ENCODE assay signal across 7 cellular contexts in genomic region chr1:45523516-45523915, GRCh38. TPM values are rescaled to one million over a fixed set of nuclear protein-coding genes. Genes with fewer than 3 reads are reported as not detected.
DNase-seq lines count a peak whose midpoint lies in the region; TF ChIP-seq lines count a peak whose summit lies in the region.
"Not testable (repeated sequence)": the region's sequence is repeated elsewhere in the genome, so short reads cannot be mapped to it uniquely, and the experiment has no call there.
"Had no signal": no experiment of that assay in that cellular context is flagged by ENCODE, and none has a peak within 500 bp of the region (broad histone marks: within the 10 kb centered on the region; RNA-seq: fewer than 3 reads in every experiment).

No MANE protein-coding gene starts in this region.

- H3K27me3 ChIP-seq in A673 (replicated peaks; ENCODE audit: insufficient read depth, low read depth, low read length, poor library complexity); GM23248 (replicated peaks; ENCODE audit: insufficient read depth); endodermal cell (ENCODE audit: control insufficient read depth, insufficient read depth, low read length, poor library complexity, severe bottlenecking): not testable (repeated sequence)

- peaks cover 20% of the 10 kb centered on the region for H3K4me1 ChIP-seq in A673 (ENCODE audit: insufficient read depth, low read length, poor library complexity, severe bottlenecking)
- peaks cover 23% of the 10 kb centered on the region for H3K4me1 ChIP-seq in GM23248 (ENCODE audit: insufficient read depth)
- not testable (repeated sequence) for H3K4me1 ChIP-seq in endodermal cell (ENCODE audit: control insufficient read depth, insufficient read depth, low read length)

- H3K4me2 ChIP-seq in GM23248 (ENCODE audit: unreplicated experiment): not testable (repeated sequence)

- H3K9ac ChIP-seq in GM23248; endodermal cell (ENCODE audit: extremely low read depth, low read length, poor library complexity, severe bottlenecking): not testable (repeated sequence)

- H3F3A ChIP-seq in GM23248 (ENCODE audit: insufficient read depth): peaks cover 27% of the 10 kb centered on the region; the same call in 1 of the 2 replicates

- H3K27ac ChIP-seq in A673 (ENCODE audit: low read depth, low read length, poor library complexity, severe bottlenecking): peak overlapping the region; percentile 1
- H3K27ac ChIP-seq in GM23248; endodermal cell (ENCODE audit: low read depth, low read length): not testable (repeated sequence)

- peak overlapping the region; percentile 29 for H3K4me3 Mint-ChIP-seq in T-helper 1 cell treated with Interleukin-12 subunit alpha and Interleukin-12 subunit beta and Interleukin-4 antibody, amounts not matched to agents 30 μg/mL and 1 μg/mL, for 36 hours
- H3K4me3 Mint-ChIP-seq in activated T-helper 2 cell treated with anti-CD3 and anti-CD28 coated beads, Interferon-gamma antibody, Interleukin-2, Interleukin-4, amounts not matched to agents 10 μg/mL and 5 μg/mL and 100 μg/mL, durations not matched to agents 14 hours and 24 hours and 36 hours (ENCODE audit: low read depth): peak overlapping the region; percentile 42
- H3K4me3 Mint-ChIP-seq in endodermal cell: not testable (repeated sequence)
- H3K4me3 Mint-ChIP-seq in nephron: peak overlapping the region; percentile 92 to 100 (median 96)

- not testable (repeated sequence) for H4K20me1 ChIP-seq in GM23248 (ENCODE audit: insufficient read depth)

- not testable (repeated sequence) for H3K9me2 ChIP-seq in GM23248 (ENCODE audit: insufficient read depth)

- H3K36me3 ChIP-seq in A673 (ENCODE audit: insufficient read depth, low read length, poor library complexity, severe bottlenecking); GM23248 (ENCODE audit: low read depth); endodermal cell (ENCODE audit: control insufficient read depth, insufficient read depth, low read length): not testable (repeated sequence)

- not testable (repeated sequence) for TF ChIP-seq CTCF in A673 (conservative IDR thresholded peaks at IDR 0.05; ENCODE audit: low read depth, low read length); endodermal cell (conservative IDR thresholded peaks at IDR 0.05); nephron (IDR thresholded peaks at IDR 0.05; ENCODE audit: unreplicated experiment in 3 of 3)

- H3K9me3 Mint-ChIP-seq in T-helper 1 cell treated with Interleukin-12 subunit alpha and Interleukin-12 subunit beta and Interleukin-4 antibody, amounts not matched to agents 30 μg/mL and 1 μg/mL, for 36 hours; activated T-helper 2 cell treated with anti-CD3 and anti-CD28 coated beads, Interferon-gamma antibody, Interleukin-2, Interleukin-4, amounts not matched to agents 10 μg/mL and 5 μg/mL and 100 μg/mL, durations not matched to agents 14 hours and 24 hours and 36 hours; endodermal cell; nephron: not testable (repeated sequence)

- not testable (repeated sequence) for H3K4me3 ChIP-seq in A673 (ENCODE audit: low read depth, low read length, poor library complexity, severe bottlenecking); GM23248; endodermal cell (ENCODE audit: low read length)

- peaks cover 13% of the 10 kb centered on the region for H3K36me3 Mint-ChIP-seq in T-helper 1 cell treated with Interleukin-12 subunit alpha and Interleukin-12 subunit beta and Interleukin-4 antibody, amounts not matched to agents 30 μg/mL and 1 μg/mL, for 36 hours (ENCODE audit: low read depth)
- peaks cover 20% of the 10 kb centered on the region for H3K36me3 Mint-ChIP-seq in activated T-helper 2 cell treated with anti-CD3 and anti-CD28 coated beads, Interferon-gamma antibody, Interleukin-2, Interleukin-4, amounts not matched to agents 10 μg/mL and 5 μg/mL and 100 μg/mL, durations not matched to agents 14 hours and 24 hours and 36 hours (ENCODE audit: low read depth)
- not testable (repeated sequence) for H3K36me3 Mint-ChIP-seq in endodermal cell (ENCODE audit: low read depth); nephron (ENCODE audit: low read depth)

- not testable (repeated sequence) for H3K27me3 Mint-ChIP-seq in T-helper 1 cell treated with Interleukin-12 subunit alpha and Interleukin-12 subunit beta and Interleukin-4 antibody, amounts not matched to agents 30 μg/mL and 1 μg/mL, for 36 hours (ENCODE audit: low read depth); activated T-helper 2 cell treated with anti-CD3 and anti-CD28 coated beads, Interferon-gamma antibody, Interleukin-2, Interleukin-4, amounts not matched to agents 10 μg/mL and 5 μg/mL and 100 μg/mL, durations not matched to agents 14 hours and 24 hours and 36 hours (ENCODE audit: low read depth); endodermal cell (ENCODE audit: insufficient read depth); nephron (ENCODE audit: low read depth)

- peaks cover 31% of the 10 kb centered on the region for H3K79me2 ChIP-seq in GM23248 (ENCODE audit: insufficient read depth)

- H3K9me3 ChIP-seq in A673 (ENCODE audit: low read depth, low read length, poor library complexity, severe bottlenecking); GM23248 (ENCODE audit: low read depth); endodermal cell (ENCODE audit: control insufficient read depth, low read length): not testable (repeated sequence)

- H3K27ac Mint-ChIP-seq in T-helper 1 cell treated with Interleukin-12 subunit alpha and Interleukin-12 subunit beta and Interleukin-4 antibody, amounts not matched to agents 30 μg/mL and 1 μg/mL, for 36 hours: peak overlapping the region; percentile 43
- peak overlapping the region; percentile 95 for H3K27ac Mint-ChIP-seq in activated T-helper 2 cell treated with anti-CD3 and anti-CD28 coated beads, Interferon-gamma antibody, Interleukin-2, Interleukin-4, amounts not matched to agents 10 μg/mL and 5 μg/mL and 100 μg/mL, durations not matched to agents 14 hours and 24 hours and 36 hours
- H3K27ac Mint-ChIP-seq in endodermal cell: peak overlapping the region; percentile 98
- H3K27ac Mint-ChIP-seq in nephron: peak overlapping the region in 2 of 3 experiments; percentile 56 to 93

- POLR2A ChIA-PET in A673 (lab: Charles Lee; ENCODE audit: low non-redundant PET): interaction anchor here (0.7 kb wide), 1 partner anchor 61 kb away, joined by 3 read pairs; no protein-coding TSS in a partner anchor

- H3K4me1 Mint-ChIP-seq in T-helper 1 cell treated with Interleukin-12 subunit alpha and Interleukin-12 subunit beta and Interleukin-4 antibody, amounts not matched to agents 30 μg/mL and 1 μg/mL, for 36 hours (ENCODE audit: low read depth): peaks cover 33% of the 10 kb centered on the region
- H3K4me1 Mint-ChIP-seq in activated T-helper 2 cell treated with anti-CD3 and anti-CD28 coated beads, Interferon-gamma antibody, Interleukin-2, Interleukin-4, amounts not matched to agents 10 μg/mL and 5 μg/mL and 100 μg/mL, durations not matched to agents 14 hours and 24 hours and 36 hours (ENCODE audit: low read depth): peaks cover 32% of the 10 kb centered on the region
- H3K4me1 Mint-ChIP-seq in endodermal cell (peaks cover 27% of the 10 kb centered on the region), nephron (peaks cover 37% of the 10 kb centered on the region)

- not testable (repeated sequence) for BruUV-seq in A673 (replicated peaks; lab: Mats Ljungman, UMichigan)

- not testable (repeated sequence) for DNase-seq in A673 (ENCODE audit: low spot score); GM23248; activated T-helper 2 cell treated with anti-CD3 and anti-CD28 coated beads, Interferon-gamma antibody, Interleukin-2, Interleukin-4, amounts not matched to agents 10 μg/mL and 5 μg/mL and 100 μg/mL, durations not matched to agents 14 hours and 24 hours and 36 hours (ENCODE audit: low spot score); endodermal cell

- H2AFZ ChIP-seq in GM23248: peak overlapping the region; percentile 88; the same call in 1 of the 2 replicates

- intact Hi-C loops in A673 (cut with micrococcal nuclease; ENCODE audit: unreplicated experiment): loop anchor here (2.0 kb wide), 1 partner anchor 27 kb away; the partner anchor contains the start of gene AKR1A1
- intact Hi-C loops in activated T-helper 2 cell treated with anti-CD3 and anti-CD28 coated beads, Interferon-gamma antibody, Interleukin-2, Interleukin-4, amounts not matched to agents 10 μg/mL and 5 μg/mL and 100 μg/mL, durations not matched to agents 14 hours and 24 hours and 36 hours (cut with micrococcal nuclease): not testable (repeated sequence)

- CTCF ChIA-PET in A673 (lab: Charles Lee): not testable (repeated sequence)

- in situ Hi-C loops in GM23248 (cut with MboI): not testable (repeated sequence)

- 72 to 75% methylated on average over 2 of the region's 2 CpGs for WGBS in GM23248 (ENCODE audit: low coverage in 1 of 2, low lambda C conversion rate in 2 of 2, missing lambda C conversion rate in 2 of 2), 2 experiments
- WGBS in endodermal cell (ENCODE audit: insufficient coverage in 1 of 2, insufficient read length in 1 of 2), 2 experiments: 95% methylated on average over 2 of the region's 2 CpGs; no CpG with 5 or more reads in 1 of the 2 experiments

RNA-seq across cellular contexts. Expression of gene PRDX1, which starts 1.8 kb away (rescaled TPM):
- 947 and 1,108 TPM in 2 replicates for total RNA-seq in A673 (2021)
- 462 and 474 TPM in 2 replicates for total RNA-seq in GM23248 (2014; rRNA removed; shearing (Covaris generic))
- polyA plus RNA-seq in GM23248 (2016; fragmentation: Nextera tagmentation; extraction: Ambion mirVana): 759 and 775 TPM in 2 replicates
- 703 and 712 TPM in 2 replicates for total RNA-seq in activated T-helper 2 cell treated with anti-CD3 and anti-CD28 coated beads, Interferon-gamma antibody, Interleukin-2, Interleukin-4, amounts not matched to agents 10 μg/mL and 5 μg/mL and 100 μg/mL, durations not matched to agents 14 hours and 24 hours and 36 hours
- total RNA-seq in endodermal cell: 100 to 1,000 TPM; 872 to 949 TPM
- polyA plus RNA-seq in endodermal cell (2013, experiment 1 of 2): 677 TPM
- 633 TPM for polyA plus RNA-seq in endodermal cell (2013, experiment 2 of 2)

RNA-seq across cellular contexts. Expression of gene MMACHC, which starts 23.4 kb away (rescaled TPM):
- 14.4 and 16.2 TPM in 2 replicates for total RNA-seq in A673 (2021)
- total RNA-seq in GM23248 (2014; rRNA removed; shearing (Covaris generic)): 2.8 and 12.9 TPM in 2 replicates
- polyA plus RNA-seq in GM23248 (2016; fragmentation: Nextera tagmentation; extraction: Ambion mirVana): 4.4 and 4.5 TPM in 2 replicates
- total RNA-seq in activated T-helper 2 cell treated with anti-CD3 and anti-CD28 coated beads, Interferon-gamma antibody, Interleukin-2, Interleukin-4, amounts not matched to agents 10 μg/mL and 5 μg/mL and 100 μg/mL, durations not matched to agents 14 hours and 24 hours and 36 hours: 8.0 and 9.4 TPM in 2 replicates
- total RNA-seq in endodermal cell: 1 to 10 TPM; 7.1 to 7.7 TPM
- polyA plus RNA-seq in endodermal cell (2013, experiment 1 of 2): 7.2 TPM
- 6.1 TPM for polyA plus RNA-seq in endodermal cell (2013, experiment 2 of 2)

RNA-seq across cellular contexts. Expression of gene CCDC163, which starts 23.6 kb away (rescaled TPM):
- total RNA-seq in A673 (2021) (2.3 and 2.5 TPM in 2 replicates), endodermal cell (1 to 10 TPM; 2.8 to 8.3 TPM)
- 0.76 and 1.4 TPM in 2 replicates for total RNA-seq in GM23248 (2014; rRNA removed; shearing (Covaris generic))
- 1.8 TPM in 2 replicates for polyA plus RNA-seq in GM23248 (2016; fragmentation: Nextera tagmentation; extraction: Ambion mirVana)
- total RNA-seq in activated T-helper 2 cell treated with anti-CD3 and anti-CD28 coated beads, Interferon-gamma antibody, Interleukin-2, Interleukin-4, amounts not matched to agents 10 μg/mL and 5 μg/mL and 100 μg/mL, durations not matched to agents 14 hours and 24 hours and 36 hours: 3.5 and 4.0 TPM in 2 replicates
- polyA plus RNA-seq in endodermal cell (2013, experiment 1 of 2): 2.7 TPM
- polyA plus RNA-seq in endodermal cell (2013, experiment 2 of 2): 2.3 TPM
- total RNA-seq: skeletal muscle tissue had no signal

RNA-seq across cellular contexts. Expression of gene AKR1A1, which starts 27.1 kb away (rescaled TPM):
- total RNA-seq in A673 (2021) (183 and 189 TPM in 2 replicates), endodermal cell (100 to 1,000 TPM; 200 to 239 TPM)
- 76.3 and 86.9 TPM in 2 replicates for total RNA-seq in GM23248 (2014; rRNA removed; shearing (Covaris generic))
- polyA plus RNA-seq in GM23248 (2016; fragmentation: Nextera tagmentation; extraction: Ambion mirVana): 106 and 108 TPM in 2 replicates
- total RNA-seq in activated T-helper 2 cell treated with anti-CD3 and anti-CD28 coated beads, Interferon-gamma antibody, Interleukin-2, Interleukin-4, amounts not matched to agents 10 μg/mL and 5 μg/mL and 100 μg/mL, durations not matched to agents 14 hours and 24 hours and 36 hours: 191 and 210 TPM in 2 replicates
- polyA plus RNA-seq in endodermal cell (2013, experiment 1 of 2): 176 TPM
- polyA plus RNA-seq in endodermal cell (2013, experiment 2 of 2): 157 TPM

RNA-seq across cellular contexts. Expression of gene TESK2, which starts 32.6 kb away (rescaled TPM):
- total RNA-seq in A673 (2021) (0.75 and 2.7 TPM in 2 replicates), endodermal cell (10 to 100 TPM in 1 of 2 donors, 1 to 10 TPM in 1; 9.7 to 10.3 TPM)
- total RNA-seq in GM23248 (2014; rRNA removed; shearing (Covaris generic)): 1.1 and 1.3 TPM in 2 replicates
- 1.5 and 1.8 TPM in 2 replicates for polyA plus RNA-seq in GM23248 (2016; fragmentation: Nextera tagmentation; extraction: Ambion mirVana)
- total RNA-seq in activated T-helper 2 cell treated with anti-CD3 and anti-CD28 coated beads, Interferon-gamma antibody, Interleukin-2, Interleukin-4, amounts not matched to agents 10 μg/mL and 5 μg/mL and 100 μg/mL, durations not matched to agents 14 hours and 24 hours and 36 hours: 2.3 and 2.9 TPM in 2 replicates
- polyA plus RNA-seq in endodermal cell (2013, experiment 1 of 2): 3.1 TPM
- 2.9 TPM for polyA plus RNA-seq in endodermal cell (2013, experiment 2 of 2)

Comparison
In these comparisons a context has a peak if more than half of its experiments do, and no peak if none do; other contexts are left out.
1. H3K27ac Mint-ChIP-seq: peak in every context shown above with its lines; median percentile 98 in endodermal cell; 95 in activated T-helper 2 cell treated with anti-CD3 and anti-CD28 coated beads, Interferon-gamma antibody, Interleukin-2, Interleukin-4, amounts not matched to agents 10 μg/mL and 5 μg/mL and 100 μg/mL, durations not matched to agents 14 hours and 24 hours and 36 hours; 74 in nephron; 43 in T-helper 1 cell treated with Interleukin-12 subunit alpha and Interleukin-12 subunit beta and Interleukin-4 antibody, amounts not matched to agents 30 μg/mL and 1 μg/mL, for 36 hours.